Comparison of ENCODE assay signal across 8 cellular contexts in genomic region chr3:194174407-194174806, GRCh38.
"Had no signal": no experiment of that assay in that cellular context is flagged by ENCODE, and none has a peak within 500 bp of the region (broad histone marks: within the 10 kb centered on the region; RNA-seq: fewer than 3 reads in every experiment).

No MANE protein-coding gene starts in this region.

- H3K27ac Mint-ChIP-seq: GM23338 had no signal

- DNase-seq: H9, HCEC 1CT, KBM-7 had no signal

- H3K4me3 ChIP-seq: GM23338 had no signal

- H3K4me2 ChIP-seq: GM23338 had no signal

- H3K27ac ChIP-seq: HL-60 had no signal

- H3K9me3 Mint-ChIP-seq: GM23338 had no signal

- ATAC-seq: GM23338, HepG2 had no signal

- FAIRE-seq: H1, H54, HepG2 had no signal

- H2AFZ ChIP-seq: GM23338 had no signal

- H3K4me3 Mint-ChIP-seq: GM23338, H9 had no signal
